In the genomic region with DNA sequence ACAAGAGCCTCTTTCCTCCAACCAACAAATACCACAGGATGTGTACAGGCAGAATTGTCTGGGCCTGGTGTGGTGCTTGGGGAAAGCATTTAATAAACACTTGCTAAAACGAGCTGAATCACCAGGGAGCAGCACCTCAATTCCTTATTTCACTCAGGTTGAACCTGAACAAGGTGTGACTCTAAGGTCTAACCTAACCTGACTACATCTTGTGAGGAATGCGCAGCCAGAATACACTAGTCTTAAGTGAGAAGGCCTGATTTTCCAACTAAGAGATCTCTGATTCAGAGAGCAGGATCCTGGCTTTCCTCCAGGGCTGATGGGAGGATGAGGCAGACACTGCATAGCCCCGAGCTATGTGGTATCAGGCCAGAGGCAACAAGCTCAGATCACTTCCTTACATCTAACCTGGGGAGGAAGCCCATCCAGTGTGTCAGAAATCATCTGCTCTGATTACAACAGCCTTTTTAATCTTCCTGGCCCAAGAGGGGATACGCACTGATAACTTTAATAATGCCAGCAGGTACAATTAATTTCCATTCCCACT, we compare ENCODE assay signal across 7 cellular contexts.
A peak's percentile ranks its signal among the peaks of the same experiment; 100 is the strongest.
DNase-seq lines count a peak whose midpoint lies in the region; ATAC-seq, FAIRE-seq and TF ChIP-seq lines count a peak whose summit lies in the region.
"Not testable (repeated sequence)": the region's sequence is repeated elsewhere in the genome, so short reads cannot be mapped to it uniquely, and the experiment has no call there.

No MANE protein-coding gene starts in this region.

- H3K4me2 ChIP-seq in GM23338; PC-3 (ENCODE audit: low read length); astrocyte (ENCODE audit: low read length): not testable (repeated sequence)

- H3K36me3 ChIP-seq in GM23338 (ENCODE audit: insufficient read depth); PC-3 (ENCODE audit: low read depth, low read length); astrocyte (ENCODE audit: insufficient read depth, low read length); left lung: not testable (repeated sequence)

- not testable (repeated sequence) for H3K27ac ChIP-seq in GM23338 (ENCODE audit: low read depth); PC-3 (ENCODE audit: low read length); astrocyte (ENCODE audit: low read depth, low read length); left lung

- DNase-seq in GM23338 (ENCODE audit: low spot score); HTR-8/SVneo (ENCODE audit: insufficient read length, low spot score); PC-3; astrocyte (ENCODE audit: low read depth); left lung: not testable (repeated sequence)

- H3K36me3 Mint-ChIP-seq in GM23338 (ENCODE audit: low read depth); astrocyte (ENCODE audit: low read depth, unreplicated experiment): not testable (repeated sequence)

- POLR2A ChIA-PET in PC-3 (lab: Charles Lee; ENCODE audit: unreplicated experiment): not testable (repeated sequence)

- ATAC-seq in GM23338 (peak; percentile 75), PC-3 (peak; percentile 91), SK-N-SH treated with all-trans-retinoic acid at 6 μM for 48 hours (peak; percentile 90), esophagus mucosa (peak; percentile 83), left lung (peak; percentile 49)

- H3K9me2 ChIP-seq in GM23338 (ENCODE audit: insufficient read depth); PC-3 (replicated peaks; ENCODE audit: low read length): not testable (repeated sequence)

- H3K9ac ChIP-seq in PC-3 (ENCODE audit: low read length); astrocyte (ENCODE audit: low read length): not testable (repeated sequence)

- not testable (repeated sequence) for H3F3A ChIP-seq in GM23338 (replicated peaks; ENCODE audit: low read depth); PC-3 (ENCODE audit: low read length, unreplicated experiment)

- H3K4me3 Mint-ChIP-seq in GM23338; astrocyte (ENCODE audit: unreplicated experiment): not testable (repeated sequence)

- intact Hi-C loops in PC-3 (cut with micrococcal nuclease); left lung (cut with DNase I): not testable (repeated sequence)

- BruUV-seq in PC-3 (replicated peaks; lab: Mats Ljungman, UMichigan): not testable (repeated sequence)

- H3K4me1 Mint-ChIP-seq in GM23338; astrocyte (ENCODE audit: low read depth, unreplicated experiment): not testable (repeated sequence)

- H2AFZ ChIP-seq in GM23338; PC-3 (ENCODE audit: low read length); astrocyte (ENCODE audit: low read depth, low read length): not testable (repeated sequence)

- H3K27me3 Mint-ChIP-seq in GM23338 (ENCODE audit: insufficient read depth, low read depth, poor library complexity); astrocyte (ENCODE audit: low read depth, unreplicated experiment): not testable (repeated sequence)

- TF ChIP-seq CTCF in GM23338 (conservative IDR thresholded peaks at IDR 0.05; ENCODE audit: low read depth in 2 of 2); PC-3 (conservative IDR thresholded peaks at IDR 0.05; ENCODE audit: low read depth, low read length); astrocyte (IDR thresholded peaks at IDR 0.05; ENCODE audit: insufficient read depth, low read depth, low read length); left lung (IDR thresholded peaks at IDR 0.05): not testable (repeated sequence)

- H3K27ac Mint-ChIP-seq in GM23338; astrocyte (ENCODE audit: unreplicated experiment): not testable (repeated sequence)

- not testable (repeated sequence) for H3K4me3 ChIP-seq in GM23338; PC-3 (ENCODE audit: low read length); astrocyte (ENCODE audit: insufficient read depth, low read depth, low read length); left lung

- H3K9me3 ChIP-seq in PC-3 (ENCODE audit: low read length); astrocyte (ENCODE audit: insufficient read depth, low read depth, low read length); left lung: not testable (repeated sequence)

- FAIRE-seq in HTR-8/SVneo (lab: Jason Lieb, UNC) (peak; percentile 73), astrocyte (lab: Jason Lieb, UNC) (peak; percentile 49)

- CTCF ChIA-PET in PC-3 (lab: Charles Lee): not testable (repeated sequence)

- not testable (repeated sequence) for H3K79me2 ChIP-seq in GM23338 (replicated peaks; ENCODE audit: insufficient read depth); PC-3 (ENCODE audit: low read length); astrocyte (ENCODE audit: insufficient read depth, low read length)

- H3K4me1 ChIP-seq in GM23338 (ENCODE audit: insufficient read depth); PC-3 (ENCODE audit: insufficient read depth, low read length); astrocyte (ENCODE audit: insufficient read depth, low read length); left lung: not testable (repeated sequence)

- H3K9me3 Mint-ChIP-seq in GM23338; astrocyte (ENCODE audit: unreplicated experiment): not testable (repeated sequence)

- H4K20me1 ChIP-seq in GM23338 (replicated peaks; ENCODE audit: insufficient read depth); PC-3 (ENCODE audit: low read length); astrocyte (ENCODE audit: insufficient read depth, low read length): not testable (repeated sequence)

- not testable (repeated sequence) for H3K27me3 ChIP-seq in GM23338 (ENCODE audit: insufficient read depth); PC-3 (ENCODE audit: low read length); astrocyte (ENCODE audit: insufficient read depth, low read length); left lung
